ENCODE assay signal across 2 cellular contexts in the genomic region with DNA sequence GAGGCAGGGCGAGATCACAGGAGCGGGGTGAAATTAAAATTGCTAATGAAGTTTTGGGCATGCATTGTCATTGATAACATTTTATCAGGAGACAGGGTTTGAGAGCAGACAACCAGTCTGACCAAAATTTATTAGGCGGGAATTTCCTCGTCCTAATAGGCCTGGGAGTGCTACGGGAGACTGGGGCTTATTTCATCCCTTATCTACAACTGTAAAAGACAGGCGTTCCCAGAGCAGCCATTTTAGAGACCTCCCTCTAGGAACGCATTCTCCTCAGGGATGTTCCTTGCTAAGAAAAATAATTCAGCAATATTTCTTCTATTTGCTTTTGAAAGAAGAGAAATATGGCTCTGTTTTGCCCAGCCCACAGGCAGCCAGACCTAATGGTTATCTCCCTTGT. TPM values are rescaled to one million over a fixed set of nuclear protein-coding genes. Genes with fewer than 3 reads are reported as not detected.
"Had no signal": no experiment of that assay in that cellular context is flagged by ENCODE, and none has a peak within 500 bp of the region (broad histone marks: within the 10 kb centered on the region; RNA-seq: fewer than 3 reads in every experiment).

No MANE protein-coding gene starts in this region.

RNA-seq across cellular contexts. Expression of a gene that starts 40.0 kb away (rescaled TPM):
- total RNA-seq: activated naive CD4-positive, alpha-beta T cell treated with anti-CD3 and anti-CD28 coated beads for 36 hours; activated naive CD8-positive, alpha-beta T cell treated with anti-CD3 and anti-CD28 coated beads for 36 hours had no signal
